Comparison of ENCODE assay signal across 11 cellular contexts in genomic region chr7:69399038-69399800, GRCh38.
DNase-seq lines count a peak whose midpoint lies in the region; ATAC-seq and TF ChIP-seq lines count a peak whose summit lies in the region.
"Had no signal": no experiment of that assay in that cellular context is flagged by ENCODE, and none has a peak within 500 bp of the region (broad histone marks: within the 10 kb centered on the region; RNA-seq: fewer than 3 reads in every experiment).

No MANE protein-coding gene starts in this region.

- DNase-seq in Daoy (ENCODE audit: low read depth): peak; percentile 78
- peak; percentile 53 for DNase-seq in NCI-H69 (lab: John Stamatoyannopoulos, UW)
- DNase-seq in foreskin keratinocyte: peak in 1 of 2 donors; percentile 13
- peak; percentile 91 for DNase-seq in pons (ENCODE audit: low spot score)
- no peak for DNase-seq in stimulated activated CD4-positive, alpha-beta T cell treated with anti-CD3 and anti-CD28 coated beads, Interleukin-2, amount 100 ng/mL, for 24 hours
- DNase-seq in DMS79 (lab: John Stamatoyannopoulos, UW): no peak
- no peak for DNase-seq in ascending aorta (ENCODE audit: low spot score in 2 of 2)
- DNase-seq: Caco-2, NCI-H1092, right lobe of liver had no signal

- intact Hi-C loops in ascending aorta (cut with DNase I): no loop called here

- ATAC-seq in foreskin keratinocyte: peak; percentile 81
- ATAC-seq in GM19328 (IDR thresholded peaks at IDR 0.05; ENCODE audit: unreplicated experiment): no peak

- H3K27me3 ChIP-seq in foreskin keratinocyte (no peaks in the 10 kb centered on the region), ascending aorta (no peaks in the 10 kb centered on the region)
- H3K27me3 ChIP-seq: right lobe of liver had no signal

- H3K4me1 ChIP-seq in foreskin keratinocyte (no peaks in the 10 kb centered on the region), ascending aorta (no peaks in the 10 kb centered on the region)
- H3K4me1 ChIP-seq: Caco-2, right lobe of liver had no signal

- no peak for TF ChIP-seq CTCF in foreskin keratinocyte (conservative IDR thresholded peaks at IDR 0.05)
- TF ChIP-seq CTCF in ascending aorta (IDR thresholded peaks at IDR 0.05): no peak

- no peak overlapping the region for H3K27ac ChIP-seq in foreskin keratinocyte
- H3K27ac ChIP-seq in ascending aorta: no peak overlapping the region
- H3K27ac ChIP-seq: right lobe of liver had no signal

- no peak overlapping the region for H3K4me3 ChIP-seq in ascending aorta
- H3K4me3 ChIP-seq: right lobe of liver had no signal

- H3K9me3 ChIP-seq in ascending aorta: no peaks in the 10 kb centered on the region
- H3K9me3 ChIP-seq: Caco-2, right lobe of liver had no signal

- H3K36me3 ChIP-seq in ascending aorta: no peaks in the 10 kb centered on the region
- H3K36me3 ChIP-seq: right lobe of liver had no signal

Comparison
In these comparisons a context has a peak if more than half of its experiments do, and no peak if none do; other contexts are left out.
1. DNase-seq: peak in Daoy (single experiment), NCI-H69 (single experiment) and pons (single experiment); none in stimulated activated CD4-positive, alpha-beta T cell treated with anti-CD3 and anti-CD28 coated beads, Interleukin-2, amount 100 ng/mL, for 24 hours (0 of 2), DMS79 (single experiment) and ascending aorta (0 of 2).